ENCODE assay signal across 8 cellular contexts in genomic region chr11:66728760-66729385, GRCh38. TPM values are rescaled to one million over a fixed set of nuclear protein-coding genes. Genes with fewer than 3 reads are reported as not detected.
DNase-seq lines count a peak whose midpoint lies in the region; ATAC-seq and TF ChIP-seq lines count a peak whose summit lies in the region.

TSS of gene SPTBN2 (minus strand) at chr11:66729216. CDS start at chr11:66721240, 7,976 bp downstream.

- 15 to 17% methylated on average over 23 of the region's 23 CpGs for WGBS in lower leg skin, 2 donors
- WGBS in tibial nerve, 2 donors: 21 to 23% methylated on average over 23 of the region's 23 CpGs

- TF ChIP-seq CTCF in lower leg skin (IDR thresholded peaks at IDR 0.05): no peak
- TF ChIP-seq CTCF in tibial nerve (IDR thresholded peaks at IDR 0.05): no peak
- no peak for TF ChIP-seq CTCF in GM10248 (IDR thresholded peaks at IDR 0.05; ENCODE audit: control extremely low read depth, extremely low read depth, low read depth, missing control alignments)

- DNase-seq in DMS79 treated with DMSO at 0.1 percent for 48 hours (lab: John Stamatoyannopoulos, UW) (peak; percentile 58), NCI-H128 (lab: John Stamatoyannopoulos, UW; ENCODE audit: unreplicated experiment) (peak; percentile 13), caudate nucleus (lab: John Stamatoyannopoulos, UW) (peak in 38 of 61 donors; percentile 20 to 91 (median 48)), lower leg skin (ENCODE audit: low spot score in 2 of 2) (peak in 1 of 2 donors; percentile 85), tibial nerve (ENCODE audit: low spot score in 2 of 2) (no peak), germinal center (ENCODE audit: low spot score) (no peak), GM10248 (ENCODE audit: extremely low spot score) (no peak)

- peak within 1 kb of the TSS; percentile 28 for H3K4me3 ChIP-seq in lower leg skin (ENCODE audit: low read depth, poor library complexity, severe bottlenecking)
- peak within 1 kb of the TSS; percentile 31 to 62 (median 46) for H3K4me3 ChIP-seq in tibial nerve

- CTCF ChIA-PET in GM10248 (lab: Yijun Ruan, JAX): interaction anchor here (1.0 to 1.8 kb wide), 2 partner anchors 34 to 105 kb away, joined by 3 to 5 read pairs; no protein-coding TSS in a partner anchor

- no peaks in the 10 kb centered on the region for H3K36me3 ChIP-seq in tibial nerve

- H3K27ac ChIP-seq in caudate nucleus (ENCODE audit: low read depth, low read length) (peak within 1 kb of the TSS; percentile 77), tibial nerve (peak within 1 kb of the TSS in 2 of 4 donors; percentile 6 to 58)

- ATAC-seq in GM21825 (IDR thresholded peaks at IDR 0.05; ENCODE audit: unreplicated experiment): no peak

- no peak for TF ChIP-seq EP300 in tibial nerve (IDR thresholded peaks at IDR 0.05)

- H3K27me3 ChIP-seq in tibial nerve: peaks cover 3 to 23% of the 10 kb centered on the region in 2 donors

- no peaks in the 10 kb centered on the region for H3K9me3 ChIP-seq in tibial nerve

- TF ChIP-seq POLR2A in lower leg skin (IDR thresholded peaks at IDR 0.05) (no peak), tibial nerve (IDR thresholded peaks at IDR 0.05) (no peak)

- POLR2A ChIA-PET in GM10248 (lab: Yijun Ruan, JAX): no interaction called here

- H3K4me1 ChIP-seq in tibial nerve: peaks cover 0 to 17% (median 4%) of the 10 kb centered on the region in 4 donors

- intact Hi-C loops in lower leg skin (cut with DNase I; ENCODE audit: low total_unique reads): no loop called here

RNA-seq across cellular contexts. Expression of gene SPTBN2, which starts in this region (rescaled TPM):
- total RNA-seq in lower leg skin: 100 to 1,000 TPM; 435 to 663 (median 597) TPM
- total RNA-seq in tibial nerve: 10 to 100 TPM in 2 of 4 donors, 1 to 10 TPM in 2; 3.1 to 18.3 (median 8.5) TPM

Comparison
In these comparisons a context has a peak if more than half of its experiments do, and no peak if none do; other contexts are left out.
1. RNA of gene SPTBN2 (total RNA-seq): 435 to 663 TPM in lower leg skin; 3.1 to 18.3 TPM in tibial nerve; every median in the first group is over 10 times any median in the second.
2. DNase-seq: peak in DMS79 treated with DMSO at 0.1 percent for 48 hours (single experiment), NCI-H128 (single experiment) and caudate nucleus (38 of 61); none in tibial nerve (0 of 2), germinal center (single experiment) and GM10248 (single experiment).